ENCODE assay signal across 8 cellular contexts in genomic region chr9:131001990-131002389, GRCh38. TPM values are rescaled to one million over a fixed set of nuclear protein-coding genes. Genes with fewer than 3 reads are reported as not detected.
"Had no signal": no experiment of that assay in that cellular context is flagged by ENCODE, and none has a peak within 500 bp of the region (broad histone marks: within the 10 kb centered on the region; RNA-seq: fewer than 3 reads in every experiment).

No MANE protein-coding gene starts in this region.

- H3K4me3 ChIP-seq: K562 had no signal

- H3K4me2 ChIP-seq: KMS-11 had no signal

- DNase-seq: IMR-90, KBM-7, KG1 had no signal

- H3K27ac ChIP-seq: HL-60, KMS-11 had no signal

- ATAC-seq: HepG2, K562 had no signal

RNA-seq across cellular contexts. Expression of gene LAMC3, which starts 7.0 kb away (rescaled TPM):
- total RNA-seq: HT-29, IMR-90, K562 had no signal
